Comparison of ENCODE assay signal across 8 cellular contexts in the genomic region with DNA sequence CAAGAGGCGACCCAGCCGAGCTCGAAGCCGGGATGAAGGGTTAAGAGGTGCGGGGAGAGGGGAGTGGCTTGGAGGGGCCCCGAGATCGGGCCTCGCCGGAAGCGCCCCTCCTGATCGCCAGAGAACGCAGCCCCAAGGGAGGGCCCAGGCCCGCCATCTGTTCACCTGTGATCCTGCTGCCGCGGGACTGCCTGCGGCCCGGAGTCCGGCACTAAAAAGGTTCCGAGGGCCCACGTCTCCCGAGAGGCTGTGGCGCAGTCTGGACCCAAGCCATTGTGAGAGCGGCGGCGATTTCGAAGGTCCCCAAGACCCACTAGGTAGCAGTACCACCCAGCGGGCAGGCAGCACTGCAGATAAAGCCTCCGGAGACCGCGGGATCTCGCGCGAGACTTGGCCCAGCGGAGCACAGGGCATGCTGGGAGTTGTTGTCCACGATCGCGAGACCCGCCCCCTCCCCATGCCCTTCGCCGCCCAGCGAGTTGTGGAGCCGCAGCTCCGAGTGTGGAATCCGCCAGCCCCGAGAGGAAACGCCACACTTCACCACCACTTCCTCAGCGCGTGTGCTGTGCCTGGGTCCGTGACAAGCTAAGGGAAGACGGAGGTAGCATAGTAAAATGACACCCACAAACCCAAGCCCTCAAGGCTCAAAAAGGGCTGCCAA. TPM values are rescaled to one million over a fixed set of nuclear protein-coding genes. Genes with fewer than 3 reads are reported as not detected.
DNase-seq lines count a peak whose midpoint lies in the region; ATAC-seq and TF ChIP-seq lines count a peak whose summit lies in the region.

A gene with protein sequence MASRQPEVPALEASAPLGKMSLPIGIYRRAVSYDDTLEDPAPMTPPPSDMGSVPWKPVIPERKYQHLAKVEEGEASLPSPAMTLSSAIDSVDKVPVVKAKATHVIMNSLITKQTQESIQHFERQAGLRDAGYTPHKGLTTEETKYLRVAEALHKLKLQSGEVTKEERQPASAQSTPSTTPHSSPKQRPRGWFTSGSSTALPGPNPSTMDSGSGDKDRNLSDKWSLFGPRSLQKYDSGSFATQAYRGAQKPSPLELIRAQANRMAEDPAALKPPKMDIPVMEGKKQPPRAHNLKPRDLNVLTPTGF (minus strand): TSS at position 328 of the 661 bp plus-strand sequence. CDS start 2,256 bp downstream, outside the sequence.

- peak; percentile 92 for DNase-seq in ELR (ENCODE audit: low read depth)
- peak; percentile 91 for DNase-seq in H4 (ENCODE audit: low spot score)
- peak; percentile 69 for DNase-seq in LNCaP clone FGC (ENCODE audit: low read depth)
- DNase-seq in RWPE1 (ENCODE audit: low spot score): peak; percentile 92
- peak; percentile 92 for DNase-seq in activated T-helper 2 cell treated with anti-CD3 and anti-CD28 coated beads, Interferon-gamma antibody, Interleukin-2, Interleukin-4, amounts not matched to agents 10 μg/mL and 5 μg/mL and 100 μg/mL, durations not matched to agents 14 hours and 24 hours and 36 hours (ENCODE audit: low spot score)
- peak; percentile 84 for DNase-seq in fibroblast of peridontal ligament (ENCODE audit: extremely low read depth)
- DNase-seq in natural killer cell treated with Interleukin-12 subunit alpha and Interleukin-12 subunit beta and Interleukin-15 and Interleukin-18, amount 100 ng/mL, for 72 hours (ENCODE audit: low spot score): peak; percentile 96
- peak; percentile 95 for DNase-seq in stimulated activated naive CD8-positive, alpha-beta T cell treated with anti-CD3 and anti-CD28 coated beads, Interleukin-15, Interleukin-2, amounts not matched to agents 100 U/mL and 50 U/mL, for 24 hours

- intact Hi-C loops in activated T-helper 2 cell treated with anti-CD3 and anti-CD28 coated beads, Interferon-gamma antibody, Interleukin-2, Interleukin-4, amounts not matched to agents 10 μg/mL and 5 μg/mL and 100 μg/mL, durations not matched to agents 14 hours and 24 hours and 36 hours (cut with micrococcal nuclease): loop anchor here (1.0 to 5.0 kb wide), 3 partner anchors 27 to 176 kb away; partner anchors contain the start of genes HIGD2A, NOP16 and RNF44

- POLR2A ChIA-PET in RWPE1 (lab: Yijun Ruan, JAX; ENCODE audit: low non-redundant PET): interaction anchor here (0.5 to 1.3 kb wide), 6 partner anchors 10 to 556 kb away, joined by 3 to 6 read pairs (median 3); no protein-coding TSS in a partner anchor

- peak within 1 kb of the TSS; percentile 92 for H3K4me3 Mint-ChIP-seq in activated T-helper 2 cell treated with anti-CD3 and anti-CD28 coated beads, Interferon-gamma antibody, Interleukin-2, Interleukin-4, amounts not matched to agents 10 μg/mL and 5 μg/mL and 100 μg/mL, durations not matched to agents 14 hours and 24 hours and 36 hours (ENCODE audit: low read depth)
- H3K4me3 Mint-ChIP-seq in natural killer cell treated with Interleukin-12 subunit alpha and Interleukin-12 subunit beta and Interleukin-15 and Interleukin-18, amount 100 ng/mL, for 72 hours: peak within 1 kb of the TSS; percentile 90

- H3K27ac ChIP-seq in RWPE1: peak within 1 kb of the TSS; percentile 76

- ATAC-seq in natural killer cell treated with Interleukin-12 subunit alpha and Interleukin-12 subunit beta and Interleukin-15 and Interleukin-18, amount 100 ng/mL, for 72 hours: peak; percentile 93 to 95
- peak; percentile 94 for ATAC-seq in stimulated activated naive CD8-positive, alpha-beta T cell treated with anti-CD3 and anti-CD28 coated beads, Interleukin-15, Interleukin-2, amounts not matched to agents 100 U/mL and 50 U/mL, for 24 hours

- no peaks in the 10 kb centered on the region for H3K9me3 Mint-ChIP-seq in activated T-helper 2 cell treated with anti-CD3 and anti-CD28 coated beads, Interferon-gamma antibody, Interleukin-2, Interleukin-4, amounts not matched to agents 10 μg/mL and 5 μg/mL and 100 μg/mL, durations not matched to agents 14 hours and 24 hours and 36 hours
- H3K9me3 Mint-ChIP-seq in natural killer cell treated with Interleukin-12 subunit alpha and Interleukin-12 subunit beta and Interleukin-15 and Interleukin-18, amount 100 ng/mL, for 72 hours: no peaks in the 10 kb centered on the region

- peaks cover 24% of the 10 kb centered on the region for H3K36me3 Mint-ChIP-seq in activated T-helper 2 cell treated with anti-CD3 and anti-CD28 coated beads, Interferon-gamma antibody, Interleukin-2, Interleukin-4, amounts not matched to agents 10 μg/mL and 5 μg/mL and 100 μg/mL, durations not matched to agents 14 hours and 24 hours and 36 hours (ENCODE audit: low read depth)
- H3K36me3 Mint-ChIP-seq in natural killer cell treated with Interleukin-12 subunit alpha and Interleukin-12 subunit beta and Interleukin-15 and Interleukin-18, amount 100 ng/mL, for 72 hours: peaks cover 10% of the 10 kb centered on the region

- peak within 1 kb of the TSS; percentile 85 for H3K27ac Mint-ChIP-seq in activated T-helper 2 cell treated with anti-CD3 and anti-CD28 coated beads, Interferon-gamma antibody, Interleukin-2, Interleukin-4, amounts not matched to agents 10 μg/mL and 5 μg/mL and 100 μg/mL, durations not matched to agents 14 hours and 24 hours and 36 hours
- H3K27ac Mint-ChIP-seq in natural killer cell treated with Interleukin-12 subunit alpha and Interleukin-12 subunit beta and Interleukin-15 and Interleukin-18, amount 100 ng/mL, for 72 hours: peak within 1 kb of the TSS; percentile 70 to 90

- no peaks in the 10 kb centered on the region for H3K27me3 Mint-ChIP-seq in activated T-helper 2 cell treated with anti-CD3 and anti-CD28 coated beads, Interferon-gamma antibody, Interleukin-2, Interleukin-4, amounts not matched to agents 10 μg/mL and 5 μg/mL and 100 μg/mL, durations not matched to agents 14 hours and 24 hours and 36 hours (ENCODE audit: low read depth)
- no peaks in the 10 kb centered on the region for H3K27me3 Mint-ChIP-seq in natural killer cell treated with Interleukin-12 subunit alpha and Interleukin-12 subunit beta and Interleukin-15 and Interleukin-18, amount 100 ng/mL, for 72 hours

- TF ChIP-seq CTCF in LNCaP clone FGC (IDR thresholded peaks at IDR 0.05; ENCODE audit: control insufficient read depth, extremely low read depth, insufficient read depth) (peak; percentile 34), RWPE1 (conservative IDR thresholded peaks at IDR 0.05; ENCODE audit: low read depth) (no peak)

- CTCF ChIA-PET in RWPE1 (lab: Yijun Ruan, JAX): interaction anchor here (0.6 to 2.0 kb wide), 6 partner anchors 10 to 632 kb away, joined by 3 to 8 read pairs (median 4); no protein-coding TSS in a partner anchor

- peak within 1 kb of the TSS; percentile 98 for H3K4me3 ChIP-seq in LNCaP clone FGC (ENCODE audit: low read depth, low read length)

- peaks cover 23% of the 10 kb centered on the region for H3K4me1 Mint-ChIP-seq in activated T-helper 2 cell treated with anti-CD3 and anti-CD28 coated beads, Interferon-gamma antibody, Interleukin-2, Interleukin-4, amounts not matched to agents 10 μg/mL and 5 μg/mL and 100 μg/mL, durations not matched to agents 14 hours and 24 hours and 36 hours (ENCODE audit: low read depth)
- peaks cover 25 to 32% of the 10 kb centered on the region in 2 donors for H3K4me1 Mint-ChIP-seq in natural killer cell treated with Interleukin-12 subunit alpha and Interleukin-12 subunit beta and Interleukin-15 and Interleukin-18, amount 100 ng/mL, for 72 hours (ENCODE audit: low read depth in 2 of 2)

RNA-seq across cellular contexts. Expression of the gene that starts here (rescaled TPM):
- 83.8 and 97.8 TPM in 2 replicates for total RNA-seq in H4 (2014; rRNA removed; shearing (Covaris generic))
- 55.5 and 61.3 TPM in 2 replicates for total RNA-seq in activated T-helper 2 cell treated with anti-CD3 and anti-CD28 coated beads, Interferon-gamma antibody, Interleukin-2, Interleukin-4, amounts not matched to agents 10 μg/mL and 5 μg/mL and 100 μg/mL, durations not matched to agents 14 hours and 24 hours and 36 hours
- 10 to 100 TPM; 61.1 to 66.7 TPM for total RNA-seq in natural killer cell treated with Interleukin-12 subunit alpha and Interleukin-12 subunit beta and Interleukin-15 and Interleukin-18, amount 100 ng/mL, for 72 hours

Comparison
In these comparisons a context has a peak if more than half of its experiments do, and no peak if none do; other contexts are left out.
1. Peak in every context shown above with its lines: DNase-seq, ATAC-seq, H3K4me3 ChIP-seq and H3K27ac ChIP-seq.